ENCODE assay signal across 1 cellular context in genomic region chr15:40787344-40787841, GRCh38.
TF ChIP-seq lines count a peak whose summit lies in the region.

No MANE protein-coding gene starts in this region.

TF ChIP-seq in HCT116, 20 proteins besides CTCF, POLR2A, EP300 and RAD21 (continued from another document):
- no peak for TF ChIP-seq REST (IDR thresholded peaks at IDR 0.05; ENCODE audit: low read depth)
- peak; percentile 83 for TF ChIP-seq POLR2AphosphoS5 (IDR thresholded peaks at IDR 0.05; ENCODE audit: low read depth, low read length)
- TF ChIP-seq ZBTB33 (IDR thresholded peaks at IDR 0.05; ENCODE audit: extremely low read depth, insufficient replicate concordance, low read length) = peak; percentile 74
